In the genomic region with DNA sequence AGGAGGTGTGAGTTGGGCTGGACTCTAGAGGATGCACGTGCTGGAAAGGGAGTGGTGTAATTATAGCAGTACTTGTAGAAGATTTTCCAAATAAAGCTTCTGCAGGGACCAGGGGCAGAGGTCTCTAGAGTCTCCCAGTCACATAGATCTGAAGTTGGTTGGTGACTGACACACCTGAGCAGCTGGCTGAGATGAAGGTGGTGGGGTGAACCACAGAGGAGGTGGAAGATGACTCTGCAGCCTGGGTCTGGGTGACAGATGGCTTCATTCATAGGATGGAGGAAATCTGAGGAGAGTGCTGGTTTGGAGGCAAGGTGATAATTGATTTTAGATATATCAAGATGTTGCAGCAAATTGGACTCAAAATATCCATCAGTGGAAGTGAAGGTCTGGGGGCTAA, we compare ENCODE assay signal across 18 cellular contexts.
DNase-seq lines count a peak whose midpoint lies in the region; ATAC-seq lines count a peak whose summit lies in the region.
"Had no signal": no experiment of that assay in that cellular context is flagged by ENCODE, and none has a peak within 500 bp of the region (broad histone marks: within the 10 kb centered on the region; RNA-seq: fewer than 3 reads in every experiment).

No MANE protein-coding gene starts in this region.

- H2BK120ac ChIP-seq in trophoblast cell (ENCODE audit: insufficient read depth, low read length, poor library complexity), result no peak overlapping the region

- no peak overlapping the region for H3K27ac Mint-ChIP-seq in activated naive CD4-positive, alpha-beta T cell treated with anti-CD3 and anti-CD28 coated beads, Interleukin-2, amount 50 U/mL, for 72 hours
- H3K27ac Mint-ChIP-seq in activated naive CD4-positive, alpha-beta T cell treated with anti-CD3 and anti-CD28 coated beads for 36 hours, result no peak overlapping the region
- peak overlapping the region; percentile 0 for H3K27ac Mint-ChIP-seq in T-helper 17 cell

- H4K8ac ChIP-seq in trophoblast cell (ENCODE audit: low read depth, low read length), result no peak overlapping the region

- H3K23ac ChIP-seq in trophoblast cell (ENCODE audit: low read length), result no peak overlapping the region

- H3K27me3 ChIP-seq in trophoblast cell (ENCODE audit: insufficient read depth, low read length), result no peaks in the 10 kb centered on the region

- H2AFZ ChIP-seq in trophoblast cell (ENCODE audit: insufficient read depth, low read length, poor library complexity), result no peak overlapping the region

- intact Hi-C loops in activated naive CD4-positive, alpha-beta T cell treated with anti-CD3 and anti-CD28 coated beads for 36 hours (cut with micrococcal nuclease), result no loop called here
- intact Hi-C loops in left colon (cut with DNase I, micrococcal nuclease), result no loop called here

- H3K4me3 Mint-ChIP-seq in activated naive CD4-positive, alpha-beta T cell treated with anti-CD3 and anti-CD28 coated beads for 36 hours, result no peak overlapping the region
- H3K4me3 Mint-ChIP-seq in T-helper 17 cell, result peak overlapping the region; percentile 10

- H3K4me1 ChIP-seq in trophoblast cell (ENCODE audit: control insufficient read depth in 1 of 2, insufficient read depth in 2 of 2, low read length in 2 of 2), result no peaks in the 10 kb centered on the region

- WGBS in trophoblast cell (ENCODE audit: extremely low coverage, insufficient coverage, insufficient read length), result no CpG with 5 or more reads among the region's 1 CpG

- H3K18ac ChIP-seq in trophoblast cell (ENCODE audit: low read length), result no peak overlapping the region

- H3K79me2 ChIP-seq in trophoblast cell (ENCODE audit: control insufficient read depth, insufficient read depth, low read length, poor library complexity), result no peaks in the 10 kb centered on the region

- peak; percentile 40 to 70 for ATAC-seq in activated naive CD4-positive, alpha-beta T cell treated with anti-CD3 and anti-CD28 coated beads, Interleukin-2, amount 50 U/mL, for 72 hours
- ATAC-seq in T-helper 17 cell (no peak), HG02884 (IDR thresholded peaks at IDR 0.05; ENCODE audit: unreplicated experiment) (no peak), left colon (no peak)

- H3K36me3 Mint-ChIP-seq in activated naive CD4-positive, alpha-beta T cell treated with anti-CD3 and anti-CD28 coated beads, Interleukin-2, amount 50 U/mL, for 72 hours, result no peaks in the 10 kb centered on the region
- H3K36me3 Mint-ChIP-seq in activated naive CD4-positive, alpha-beta T cell treated with anti-CD3 and anti-CD28 coated beads for 36 hours (ENCODE audit: low read depth), result no peaks in the 10 kb centered on the region
- H3K36me3 Mint-ChIP-seq in T-helper 17 cell (ENCODE audit: low read depth), result peaks cover 3% of the 10 kb centered on the region

- peak overlapping the region; percentile 53 for H2BK12ac ChIP-seq in trophoblast cell (ENCODE audit: low read length)

- peak overlapping the region; percentile 21 for H4K91ac ChIP-seq in trophoblast cell (ENCODE audit: low read depth, low read length)

- no peak overlapping the region for H2BK5ac ChIP-seq in trophoblast cell (ENCODE audit: low read depth, low read length, poor library complexity)

- CTCF ChIA-PET in activated naive CD4-positive, alpha-beta T cell treated with anti-CD3 and anti-CD28 coated beads for 36 hours (lab: Charles Lee), result no interaction called here

- H3K4me3 ChIP-seq in trophoblast cell (ENCODE audit: low read depth, low read length), result no peak overlapping the region

- no peak overlapping the region for H3K4ac ChIP-seq in trophoblast cell (ENCODE audit: low read depth, low read length)

- H3K9me3 Mint-ChIP-seq in activated naive CD4-positive, alpha-beta T cell treated with anti-CD3 and anti-CD28 coated beads, Interleukin-2, amount 50 U/mL, for 72 hours, result no peaks in the 10 kb centered on the region
- H3K9me3 Mint-ChIP-seq in activated naive CD4-positive, alpha-beta T cell treated with anti-CD3 and anti-CD28 coated beads for 36 hours, result no peaks in the 10 kb centered on the region

- H3K4me1 Mint-ChIP-seq in activated naive CD4-positive, alpha-beta T cell treated with anti-CD3 and anti-CD28 coated beads for 36 hours (ENCODE audit: low read depth), result peaks cover 8% of the 10 kb centered on the region
- H3K4me1 Mint-ChIP-seq in T-helper 17 cell, result peaks cover 4% of the 10 kb centered on the region

- no peak overlapping the region for H3K4me2 ChIP-seq in trophoblast cell (ENCODE audit: low read length)
- H3K4me2 ChIP-seq: SK-N-SH had no signal

- H3K79me1 ChIP-seq in trophoblast cell (ENCODE audit: low read length), result no peaks in the 10 kb centered on the region

- no peak overlapping the region for H3K14ac ChIP-seq in trophoblast cell (ENCODE audit: low read length)

- no peak for DNase-seq in activated naive CD4-positive, alpha-beta T cell treated with anti-CD3 and anti-CD28 coated beads, Interleukin-2, amount 50 U/mL, for 72 hours (ENCODE audit: low spot score in 2 of 2)
- DNase-seq in activated naive CD4-positive, alpha-beta T cell treated with anti-CD3 and anti-CD28 coated beads for 36 hours, result no peak
- DNase-seq in NCI-H2171 (lab: John Stamatoyannopoulos, UW) (peak; percentile 60), T-helper 17 cell (no peak), trophoblast cell (no peak), left colon (no peak)
- DNase-seq: ACHN, C1 segment of cervical spinal cord, DMS 273 treated with DMSO at 0.1 percent for 48 hours, DND-41, KBM-7, NCI-H1105, NCI-H1694, NCI-H345, NCI-H748 treated with DMSO at 0.1 percent for 48 hours, SHP77, SK-N-SH had no signal

- no peaks in the 10 kb centered on the region for H3K36me3 ChIP-seq in trophoblast cell (ENCODE audit: control insufficient read depth in 1 of 2, insufficient read depth in 2 of 2, low read length in 2 of 2)

- H2AK5ac ChIP-seq in trophoblast cell (ENCODE audit: low read length), result no peak overlapping the region

- H3K27ac ChIP-seq in trophoblast cell (ENCODE audit: low read depth, low read length), result no peak overlapping the region

- H3K27me3 Mint-ChIP-seq in activated naive CD4-positive, alpha-beta T cell treated with anti-CD3 and anti-CD28 coated beads for 36 hours (ENCODE audit: low read depth), result no peaks in the 10 kb centered on the region
- H3K27me3 Mint-ChIP-seq in T-helper 17 cell, result peaks cover 4% of the 10 kb centered on the region

- H3K9ac ChIP-seq in trophoblast cell (ENCODE audit: low read length), result no peak overlapping the region
- H3K9ac ChIP-seq: SK-N-SH had no signal

- no peak overlapping the region for H4K12ac ChIP-seq in trophoblast cell (ENCODE audit: low read depth, low read length)

- no peaks in the 10 kb centered on the region for H3K9me3 ChIP-seq in T-helper 17 cell (ENCODE audit: control insufficient read depth, low read length, poor library complexity, severe bottlenecking)
- H3K9me3 ChIP-seq in trophoblast cell (ENCODE audit: insufficient read depth, low read depth, low read length), result no peaks in the 10 kb centered on the region
- H3K9me3 ChIP-seq: SK-N-SH had no signal

Comparison
In these comparisons a context has a peak if more than half of its experiments do, and no peak if none do; other contexts are left out.
1. ATAC-seq: peak in activated naive CD4-positive, alpha-beta T cell treated with anti-CD3 and anti-CD28 coated beads, Interleukin-2, amount 50 U/mL, for 72 hours (2 of 2); none in T-helper 17 cell (single experiment), HG02884 (single experiment) and left colon (single experiment).